ENCODE assay signal across 20 cellular contexts in the genomic region with DNA sequence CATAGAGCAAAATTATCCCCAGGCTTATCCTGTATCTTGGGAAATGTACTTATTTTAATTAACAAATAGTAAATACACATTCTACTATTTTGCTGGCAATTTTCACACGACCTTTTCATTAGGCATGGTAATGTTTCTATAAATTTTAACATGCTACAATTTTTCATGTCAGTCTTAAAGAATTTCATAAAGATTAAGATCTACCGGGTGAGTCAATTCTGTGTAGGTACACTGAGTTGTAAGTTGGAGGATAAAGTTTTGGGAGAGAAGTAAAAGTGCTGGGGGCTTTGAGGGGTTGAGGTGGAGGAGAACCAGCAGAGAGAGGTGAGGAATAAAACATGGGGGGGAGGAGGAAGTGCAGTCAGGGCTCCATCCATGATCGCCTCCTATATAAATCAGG.
"Had no signal": no experiment of that assay in that cellular context is flagged by ENCODE, and none has a peak within 500 bp of the region (broad histone marks: within the 10 kb centered on the region; RNA-seq: fewer than 3 reads in every experiment).

No MANE protein-coding gene starts in this region.

- H3K27me3 ChIP-seq: colonic mucosa, heart left ventricle, spleen, transverse colon had no signal

- H3K36me3 ChIP-seq: colonic mucosa, heart left ventricle, spleen, thoracic aorta, transverse colon had no signal

- H3K4me1 ChIP-seq: colonic mucosa had no signal

- H3K36me3 Mint-ChIP-seq: stimulated activated naive B cell treated with anti-CD40 and anti-IgM and Interleukin-4, amounts not matched to agents 10 μg/mL and 1 μg/mL and 100 μg/mL, for 72 hours had no signal

- H3K27ac ChIP-seq: colonic mucosa, heart left ventricle, spleen, thoracic aorta, transverse colon had no signal

- H3K4me3 ChIP-seq: colonic mucosa, heart left ventricle, mucosa of descending colon, spleen, thoracic aorta, transverse colon had no signal

- ATAC-seq: heart left ventricle; left colon; mucosa of descending colon; naive thymus-derived CD8-positive, alpha-beta T cell; sciatic nerve; stimulated activated naive B cell treated with anti-CD40 and anti-IgM and Interleukin-4, amounts not matched to agents 10 μg/mL and 1 μg/mL and 100 μg/mL, for 72 hours; stimulated activated naive CD8-positive, alpha-beta T cell treated with anti-CD3 and anti-CD28 coated beads, Interleukin-15, amount 100 ng/mL, for 72 hours had no signal

- H3K9me3 ChIP-seq: colonic mucosa, heart left ventricle, mucosa of descending colon, spleen, thoracic aorta, transverse colon had no signal

- DNase-seq: colonic mucosa; effector CD4-positive, alpha-beta T cell; endodermal cell; foreskin melanocyte; heart left ventricle; hippocampal formation; left colon; mammary epithelial cell; mucosa of descending colon; naive thymus-derived CD8-positive, alpha-beta T cell; posterior cingulate gyrus; spleen; stimulated activated CD4-positive, alpha-beta T cell treated with anti-CD3 and anti-CD28 coated beads, Interleukin-15, amount 100 ng/mL, for 24 hours; stimulated activated CD4-positive, alpha-beta T cell treated with anti-CD3 and anti-CD28 coated beads, Interleukin-1b, Interleukin-23, amount 100 ng/mL, for 48 hours; stimulated activated CD4-positive, alpha-beta T cell treated with anti-CD3 and anti-CD28 coated beads, Interleukin-4, amount 100 ng/mL, for 24 hours; stimulated activated naive B cell treated with anti-CD40 and anti-IgM and Interleukin-4, amounts not matched to agents 10 μg/mL and 1 μg/mL and 100 μg/mL, for 72 hours; stimulated activated naive CD8-positive, alpha-beta T cell treated with anti-CD3 and anti-CD28 coated beads, Interleukin-15, amount 100 ng/mL, for 72 hours; transverse colon had no signal

- H3K27ac Mint-ChIP-seq: endodermal cell; naive thymus-derived CD8-positive, alpha-beta T cell; stimulated activated naive B cell treated with anti-CD40 and anti-IgM and Interleukin-4, amounts not matched to agents 10 μg/mL and 1 μg/mL and 100 μg/mL, for 72 hours had no signal

- H3K4me3 Mint-ChIP-seq: endodermal cell; stimulated activated naive B cell treated with anti-CD40 and anti-IgM and Interleukin-4, amounts not matched to agents 10 μg/mL and 1 μg/mL and 100 μg/mL, for 72 hours; stimulated activated naive CD8-positive, alpha-beta T cell treated with anti-CD3 and anti-CD28 coated beads, Interleukin-15, amount 100 ng/mL, for 72 hours had no signal

- H3K9me3 Mint-ChIP-seq: endodermal cell; naive thymus-derived CD8-positive, alpha-beta T cell; stimulated activated naive B cell treated with anti-CD40 and anti-IgM and Interleukin-4, amounts not matched to agents 10 μg/mL and 1 μg/mL and 100 μg/mL, for 72 hours; stimulated activated naive CD8-positive, alpha-beta T cell treated with anti-CD3 and anti-CD28 coated beads, Interleukin-15, amount 100 ng/mL, for 72 hours had no signal

- H3K27me3 Mint-ChIP-seq: naive thymus-derived CD8-positive, alpha-beta T cell; stimulated activated naive B cell treated with anti-CD40 and anti-IgM and Interleukin-4, amounts not matched to agents 10 μg/mL and 1 μg/mL and 100 μg/mL, for 72 hours; stimulated activated naive CD8-positive, alpha-beta T cell treated with anti-CD3 and anti-CD28 coated beads, Interleukin-15, amount 100 ng/mL, for 72 hours had no signal
